ENCODE assay signal across 23 cellular contexts in the genomic region with DNA sequence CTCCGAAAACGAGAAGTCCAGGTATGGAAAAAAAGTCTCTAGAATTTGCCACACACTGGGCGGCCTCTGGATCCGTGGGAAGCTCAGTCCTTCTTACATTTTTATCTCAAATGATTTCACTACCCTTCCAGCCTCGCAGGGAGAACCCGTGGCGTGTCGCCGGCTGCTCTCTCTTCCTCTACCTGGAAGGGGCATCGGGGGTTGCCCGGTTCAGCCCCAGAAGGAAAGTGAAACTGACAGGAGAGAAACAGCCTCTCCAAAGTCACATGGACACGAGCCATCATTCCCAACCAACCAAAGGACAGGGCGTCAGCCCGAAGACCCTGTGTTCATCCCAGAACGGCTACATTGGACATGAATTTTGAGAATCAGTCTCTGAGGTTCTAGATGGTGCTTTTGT.
"Had no signal": no experiment of that assay in that cellular context is flagged by ENCODE, and none has a peak within 500 bp of the region (broad histone marks: within the 10 kb centered on the region; RNA-seq: fewer than 3 reads in every experiment).

No MANE protein-coding gene starts in this region.

- H3K9me3 ChIP-seq: adrenal gland, gastroesophageal sphincter, pancreas, psoas muscle had no signal

- H2AFZ ChIP-seq: hepatocyte had no signal

- H3K4me3 ChIP-seq: adrenal gland, ascending aorta, cardiac muscle cell, gastroesophageal sphincter, hepatocyte, pancreas, psoas muscle, tibial nerve had no signal

- DNase-seq: activated CD4-positive, alpha-beta T cell treated with anti-CD3 and anti-CD28 coated beads for 36 hours; activated CD4-positive, CD25-positive, alpha-beta regulatory T cell; activated CD8-positive, alpha-beta T cell treated with anti-CD3 and anti-CD28 coated beads, Interleukin-2, amount 10 ng/mL, durations not matched to agents 7 days and 5 days; activated effector memory CD4-positive, alpha-beta T cell treated with Interleukin-2 at 50 U/mL for 16 hours; activated naive CD4-positive, alpha-beta T cell treated with anti-CD3 and anti-CD28 coated beads for 36 hours; activated naive CD8-positive, alpha-beta T cell treated with anti-CD3 and anti-CD28 coated beads for 36 hours; cortex of kidney; left cardiac atrium; mammary epithelial cell; naive B cell; nephron progenitor cell; pancreas; psoas muscle; stimulated activated CD4-positive, alpha-beta T cell treated with anti-CD3 and anti-CD28 coated beads, Interleukin-15, amount 100 ng/mL, for 24 hours; stimulated activated CD4-positive, alpha-beta T cell treated with anti-CD3 and anti-CD28 coated beads, Interleukin-2, amount 100 ng/mL, for 24 hours; stimulated activated naive CD4-positive, alpha-beta T cell; T-cell had no signal

- H3K4me1 ChIP-seq: pancreas, psoas muscle had no signal

- H3K79me2 ChIP-seq: hepatocyte had no signal

- H3K27ac ChIP-seq: adrenal gland, ascending aorta, cardiac muscle cell, gastroesophageal sphincter, hepatocyte, pancreas, psoas muscle, tibial nerve had no signal

- H3K4me2 ChIP-seq: hepatocyte had no signal

- H3K27me3 ChIP-seq: adrenal gland, ascending aorta, cardiac muscle cell, gastroesophageal sphincter, hepatocyte, pancreas, tibial nerve had no signal

- ATAC-seq: activated CD4-positive, alpha-beta T cell treated with anti-CD3 and anti-CD28 coated beads for 36 hours; activated CD8-positive, alpha-beta T cell treated with anti-CD3 and anti-CD28 coated beads, Interleukin-2, amount 10 ng/mL, durations not matched to agents 7 days and 5 days; gastroesophageal sphincter; left cardiac atrium; pancreas; psoas muscle; T-cell had no signal

- H3K36me3 ChIP-seq: adrenal gland, ascending aorta, cardiac muscle cell, gastroesophageal sphincter, pancreas, tibial nerve had no signal
